ENCODE assay signal across 29 cellular contexts in genomic region chr4:67333663-67334062, GRCh38.
"Had no signal": no experiment of that assay in that cellular context is flagged by ENCODE, and none has a peak within 500 bp of the region (broad histone marks: within the 10 kb centered on the region; RNA-seq: fewer than 3 reads in every experiment).

No MANE protein-coding gene starts in this region.

- H3K27me3 ChIP-seq: ascending aorta, SJCRH30 had no signal

- DNase-seq: activated CD4-positive, alpha-beta T cell treated with anti-CD3 and anti-CD28 coated beads, Interleukin-2, amount 10 ng/mL, durations not matched to agents 24 days and 14 days; activated CD4-positive, alpha-beta T cell treated with anti-CD3 and anti-CD28 coated beads, Interleukin-2, amount 50 U/mL, for 4 hours; activated CD8-positive, alpha-beta T cell treated with anti-CD3 and anti-CD28 coated beads for 36 hours; activated effector memory CD4-positive, alpha-beta T cell treated with anti-CD3 and anti-CD28 coated beads, Interleukin-2, amount 50 U/mL, for 16 hours; activated naive CD4-positive, alpha-beta T cell; activated naive CD4-positive, alpha-beta T cell treated with anti-CD3 and anti-CD28 coated beads, Interleukin-2, amount 50 U/mL, for 16 hours; activated naive CD8-positive, alpha-beta T cell treated with anti-CD3 and anti-CD28 coated beads for 36 hours; activated T-cell treated with anti-CD3 and anti-CD28 coated beads, Interleukin-2, amount 50 U/mL, for 1 hour; activated T-cell treated with anti-CD3 and anti-CD28 coated beads, Interleukin-2, amount 50 U/mL, for 72 hours; amygdala; Kasumi-1; KG1; NCI-H1092 treated with DMSO at 0.1 percent for 48 hours; NCI-H1417; NCI-H146; NCI-H187; NCI-H2029 treated with DMSO at 0.1 percent for 48 hours; NCI-H2107; NCI-H2171; NCI-H2227 treated with DMSO at 0.1 percent for 48 hours; NCI-H524 treated with DMSO at 0.1 percent for 48 hours; PC-9; SHP77; SJCRH30; T1000 had no signal

- H3K4me3 ChIP-seq: ascending aorta, PC-9, SJCRH30, SK-N-MC had no signal

- H3K27ac ChIP-seq: ascending aorta, PC-9, RWPE1, SJCRH30, SK-N-MC had no signal

- H3K4me1 ChIP-seq: ascending aorta, SJCRH30 had no signal

- ATAC-seq: activated CD8-positive, alpha-beta T cell treated with anti-CD3 and anti-CD28 coated beads for 36 hours; activated T-cell treated with anti-CD3 and anti-CD28 coated beads, Interleukin-2, amount 50 U/mL, for 72 hours; activated T-helper 17 cell treated with anti-CD3 and anti-CD28 coated beads, Interleukin-2, amount 50 U/mL, for 72 hours had no signal

- H3K9me3 ChIP-seq: ascending aorta had no signal
